Comparison of ENCODE assay signal across 12 cellular contexts in the genomic region with DNA sequence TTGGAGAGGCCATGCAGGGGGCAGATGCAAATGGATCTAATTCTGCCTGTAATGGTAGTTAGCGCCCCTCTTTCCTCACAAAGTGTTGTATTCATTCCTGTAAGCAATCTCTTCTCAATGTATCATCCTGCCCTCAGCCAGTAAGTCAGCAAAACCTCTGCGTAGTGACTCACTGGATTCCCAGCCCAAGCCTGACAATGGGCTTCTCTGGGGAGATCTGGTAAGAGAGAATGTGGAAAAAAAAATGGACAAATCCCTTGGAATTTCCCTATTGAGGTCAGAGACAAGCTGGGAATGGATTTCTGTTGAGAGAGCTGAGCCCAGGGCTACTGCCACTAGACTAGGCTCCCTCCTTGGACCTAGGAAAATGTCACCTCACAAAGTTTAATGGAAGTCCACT. TPM values are rescaled to one million over a fixed set of nuclear protein-coding genes. Genes with fewer than 3 reads are reported as not detected.
DNase-seq lines count a peak whose midpoint lies in the region; ATAC-seq, FAIRE-seq and TF ChIP-seq lines count a peak whose summit lies in the region.
"Had no signal": no experiment of that assay in that cellular context is flagged by ENCODE, and none has a peak within 500 bp of the region (broad histone marks: within the 10 kb centered on the region; RNA-seq: fewer than 3 reads in every experiment).

No MANE protein-coding gene starts in this region.

- H3K36me3 ChIP-seq in bronchial epithelial cell (ENCODE audit: control insufficient read depth, insufficient read depth, low read length) = peaks cover 25% of the 10 kb centered on the region
- no peaks in the 10 kb centered on the region for H3K36me3 ChIP-seq in kidney epithelial cell (ENCODE audit: control insufficient read depth, insufficient read depth, low read length)

- intact Hi-C loops in posterior cingulate gyrus (cut with DNase I) = no loop called here

- peak; percentile 88 for DNase-seq in AG09309 (ENCODE audit: low read depth)
- peak; percentile 95 for DNase-seq in LHCN-M2 (ENCODE audit: low read depth)
- DNase-seq in bronchial epithelial cell (ENCODE audit: low read depth) = peak; percentile 71
- DNase-seq in kidney epithelial cell (ENCODE audit: low read depth) = peak; percentile 76
- no peak for DNase-seq in SKM-1 (lab: John Stamatoyannopoulos, UW; ENCODE audit: unreplicated experiment)
- no peak for DNase-seq in COLO668 (lab: John Stamatoyannopoulos, UW; ENCODE audit: unreplicated experiment)
- no peak for DNase-seq in posterior cingulate gyrus
- DNase-seq: activated T-cell treated with anti-CD3 and anti-CD28 coated beads, Interleukin-2, amount 50 U/mL, for 1 hour; CD4-positive, alpha-beta T cell; effector memory CD8-positive, alpha-beta T cell; NK-92 treated with Interleukin-12 subunit alpha and Interleukin-12 subunit beta, amount 100 ng/mL, for 24 hours had no signal

- no peak for ATAC-seq in GM19452 (IDR thresholded peaks at IDR 0.05; ENCODE audit: unreplicated experiment)
- ATAC-seq: effector memory CD8-positive, alpha-beta T cell had no signal

- H3K27me3 ChIP-seq in bronchial epithelial cell (ENCODE audit: control insufficient read depth, insufficient read depth, low read length) (no peaks in the 10 kb centered on the region), kidney epithelial cell (ENCODE audit: control insufficient read depth, insufficient read depth, low read length) (no peaks in the 10 kb centered on the region)

- no peak for TF ChIP-seq CTCF in AG09309 (IDR thresholded peaks at IDR 0.05; ENCODE audit: control insufficient read depth, insufficient read depth, low read depth, low read length, missing control alignments)
- no peak for TF ChIP-seq CTCF in bronchial epithelial cell (IDR thresholded peaks at IDR 0.05; ENCODE audit: insufficient read depth, low read length, severe bottlenecking)
- TF ChIP-seq CTCF in kidney epithelial cell (IDR thresholded peaks at IDR 0.05; ENCODE audit: insufficient read depth, low read length, poor library complexity, severe bottlenecking) = no peak

- H3K4me3 ChIP-seq in AG09309 (ENCODE audit: control insufficient read depth, low read depth, low read length) = no peak overlapping the region
- no peak overlapping the region for H3K4me3 ChIP-seq in bronchial epithelial cell (ENCODE audit: low read depth, low read length)
- H3K4me3 ChIP-seq in kidney epithelial cell (ENCODE audit: low read depth, low read length) = no peak overlapping the region

- FAIRE-seq in bronchial epithelial cell (lab: Jason Lieb, UNC) = no peak

RNA-seq across cellular contexts. Expression of a gene that starts 25.4 kb away (rescaled TPM):
- total RNA-seq in LHCN-M2 (2014; rRNA removed) = 60.7 and 70.3 TPM in 2 replicates
- 26.7 TPM for polyA plus RNA-seq in LHCN-M2 (2012)
- 29.7 and 40.5 TPM in 2 replicates for total RNA-seq in bronchial epithelial cell
- 33.9 and 50.2 TPM in 2 replicates for total RNA-seq in kidney epithelial cell

Comparison
In these comparisons a context has a peak if more than half of its experiments do, and no peak if none do; other contexts are left out.
1. DNase-seq: peak in AG09309 (single experiment), LHCN-M2 (single experiment), bronchial epithelial cell (single experiment) and kidney epithelial cell (single experiment); none in SKM-1 (single experiment), COLO668 (single experiment) and posterior cingulate gyrus (0 of 10).